Comparison of ENCODE assay signal across 8 cellular contexts in genomic region chr10:4656576-4657194, GRCh38.
DNase-seq lines count a peak whose midpoint lies in the region; ATAC-seq and TF ChIP-seq lines count a peak whose summit lies in the region.

No MANE protein-coding gene starts in this region.

- POLR2A ChIA-PET in AG04449 (lab: Yijun Ruan, JAX): interaction anchor here (0.7 to 1.1 kb wide), 2 partner anchors 105 to 410 kb away, joined by 3 to 4 read pairs; no protein-coding TSS in a partner anchor
- POLR2A ChIA-PET in activated CD4-positive, alpha-beta memory T cell treated with anti-CD3 and anti-CD28 coated beads for 36 hours (lab: Charles Lee): no interaction called here

- H3K9me2 ChIP-seq in neural cell (ENCODE audit: insufficient read depth, low read length): no peaks in the 10 kb centered on the region

- TF ChIP-seq RAD21 in neural cell (conservative IDR thresholded peaks at IDR 0.05): peak; percentile 96

- 11 to 17% methylated on average over 7 of the region's 7 CpGs for WGBS in esophagus squamous epithelium, 2 donors

- H3K27ac ChIP-seq in esophagus squamous epithelium: no peak overlapping the region
- no peak overlapping the region for H3K27ac ChIP-seq in neural cell (ENCODE audit: low read length)

- no peak overlapping the region for H3K4me2 ChIP-seq in neural cell (ENCODE audit: low read length)

- H3K4me1 Mint-ChIP-seq in activated CD4-positive, alpha-beta memory T cell treated with anti-CD3 and anti-CD28 coated beads for 36 hours (ENCODE audit: low read depth): peaks cover 16% of the 10 kb centered on the region

- no peak overlapping the region for H3K27ac Mint-ChIP-seq in activated CD4-positive, alpha-beta memory T cell treated with anti-CD3 and anti-CD28 coated beads for 36 hours

- no peaks in the 10 kb centered on the region for H4K20me1 ChIP-seq in neural cell (ENCODE audit: insufficient read depth)

- H3K9ac ChIP-seq in neural cell (ENCODE audit: low read length): peak overlapping the region; percentile 34

- H3K27me3 Mint-ChIP-seq in activated CD4-positive, alpha-beta memory T cell treated with anti-CD3 and anti-CD28 coated beads for 36 hours: peaks cover 6% of the 10 kb centered on the region

- H3K79me2 ChIP-seq in neural cell (replicated peaks; ENCODE audit: insufficient read depth, low read length): no peaks in the 10 kb centered on the region

- DNase-seq in AG04449 (ENCODE audit: low read depth, low spot score) (no peak), NCI-H2171 (lab: John Stamatoyannopoulos, UW) (peak; percentile 30), esophagus squamous epithelium (lab: John Stamatoyannopoulos, UW) (no peak), ureter (ENCODE audit: low spot score) (peak; percentile 58)
- peak; percentile 63 for DNase-seq in activated CD4-positive, alpha-beta memory T cell treated with anti-CD3 and anti-CD28 coated beads for 36 hours

- TF ChIP-seq POLR2A in esophagus squamous epithelium (IDR thresholded peaks at IDR 0.05): no peak

- no peak overlapping the region for H2AFZ ChIP-seq in neural cell (ENCODE audit: low read depth, low read length)

- no peaks in the 10 kb centered on the region for H3K9me3 ChIP-seq in esophagus squamous epithelium
- no peaks in the 10 kb centered on the region for H3K9me3 ChIP-seq in neural cell (ENCODE audit: low read length)

- peaks cover 2 to 52% (median 2%) of the 10 kb centered on the region in 3 donors for H3K4me1 ChIP-seq in esophagus squamous epithelium

- H3K36me3 ChIP-seq in esophagus squamous epithelium (no peaks in the 10 kb centered on the region), neural cell (ENCODE audit: insufficient read depth, low read length) (no peaks in the 10 kb centered on the region)

- no peaks in the 10 kb centered on the region for H3K36me3 Mint-ChIP-seq in activated CD4-positive, alpha-beta memory T cell treated with anti-CD3 and anti-CD28 coated beads for 36 hours

- H3K27me3 ChIP-seq in esophagus squamous epithelium: no peaks in the 10 kb centered on the region
- H3K27me3 ChIP-seq in neural cell (ENCODE audit: insufficient read depth, low read depth, low read length): no peaks in the 10 kb centered on the region

- H3K9me3 Mint-ChIP-seq in activated CD4-positive, alpha-beta memory T cell treated with anti-CD3 and anti-CD28 coated beads for 36 hours: no peaks in the 10 kb centered on the region

- TF ChIP-seq EP300 in neural cell (conservative IDR thresholded peaks at IDR 0.05; ENCODE audit: poor library complexity, severe bottlenecking): peak; percentile 24

- TF ChIP-seq CTCF in AG04449 (IDR thresholded peaks at IDR 0.05; ENCODE audit: insufficient read depth, low read length, missing control alignments) (peak; percentile 80), GM12875 (IDR thresholded peaks at IDR 0.05; ENCODE audit: borderline replicate concordance, insufficient read depth, low read depth, low read length) (peak; percentile 70), esophagus squamous epithelium (IDR thresholded peaks at IDR 0.05) (peak; percentile 74 to 95 (median 89)), neural cell (IDR thresholded peaks at IDR 0.05; ENCODE audit: poor library complexity, severe bottlenecking) (peak; percentile 88)

- no peak for ATAC-seq in GM18519 (IDR thresholded peaks at IDR 0.05; ENCODE audit: low FRiP score, unreplicated experiment)

- intact Hi-C loops in activated CD4-positive, alpha-beta memory T cell treated with anti-CD3 and anti-CD28 coated beads for 36 hours (cut with micrococcal nuclease): loop anchor here (1.0 to 10.0 kb wide), 4 partner anchors 142 to 1462 kb away; no protein-coding TSS in a partner anchor
- intact Hi-C loops in esophagus squamous epithelium (cut with DNase I): loop anchor here (10.0 kb wide), 1 partner anchor 108 kb away; no protein-coding TSS in a partner anchor

- CTCF ChIA-PET in AG04449 (lab: Yijun Ruan, JAX): interaction anchor here (0.6 to 2.1 kb wide), 36 partner anchors 9 to 1462 kb away, joined by 3 to 11 read pairs (median 4); no protein-coding TSS in a partner anchor
- CTCF ChIA-PET in activated CD4-positive, alpha-beta memory T cell treated with anti-CD3 and anti-CD28 coated beads for 36 hours (lab: Charles Lee): interaction anchor here (0.6 to 1.7 kb wide), 20 partner anchors 14 to 1464 kb away, joined by 3 to 6 read pairs (median 3); no protein-coding TSS in a partner anchor

- H3K4me3 ChIP-seq in AG04449 (ENCODE audit: low read depth, low read length) (no peak overlapping the region), GM12875 (ENCODE audit: low read depth, low read length) (no peak overlapping the region), esophagus squamous epithelium (no peak overlapping the region), neural cell (ENCODE audit: low read length) (no peak overlapping the region)

- peaks cover 3% of the 10 kb centered on the region for H3F3A ChIP-seq in neural cell (ENCODE audit: insufficient read depth, low read length, poor library complexity, severe bottlenecking)

- no peak overlapping the region for H3K4me3 Mint-ChIP-seq in activated CD4-positive, alpha-beta memory T cell treated with anti-CD3 and anti-CD28 coated beads for 36 hours

TF ChIP-seq in neural cell, 6 proteins besides CTCF, POLR2A, EP300 and RAD21:
- peak; percentile 89 for TF ChIP-seq SMC3 (conservative IDR thresholded peaks at IDR 0.05; ENCODE audit: poor library complexity)
- no peak for TF ChIP-seq TAF1 (IDR thresholded peaks at IDR 0.05; ENCODE audit: low read depth)
TF ChIP-seq in neural cell: peak in this region for 1.

Comparison
In these comparisons a context has a peak if more than half of its experiments do, and no peak if none do; other contexts are left out.
1. DNase-seq: peak in NCI-H2171 (single experiment), activated CD4-positive, alpha-beta memory T cell treated with anti-CD3 and anti-CD28 coated beads for 36 hours (single experiment) and ureter (single experiment); none in AG04449 (single experiment) and esophagus squamous epithelium (single experiment).
2. Peak in every context shown above with its lines, with median percentiles within 50 percentile points of each other: CTCF ChIP-seq.